In the genomic region with DNA sequence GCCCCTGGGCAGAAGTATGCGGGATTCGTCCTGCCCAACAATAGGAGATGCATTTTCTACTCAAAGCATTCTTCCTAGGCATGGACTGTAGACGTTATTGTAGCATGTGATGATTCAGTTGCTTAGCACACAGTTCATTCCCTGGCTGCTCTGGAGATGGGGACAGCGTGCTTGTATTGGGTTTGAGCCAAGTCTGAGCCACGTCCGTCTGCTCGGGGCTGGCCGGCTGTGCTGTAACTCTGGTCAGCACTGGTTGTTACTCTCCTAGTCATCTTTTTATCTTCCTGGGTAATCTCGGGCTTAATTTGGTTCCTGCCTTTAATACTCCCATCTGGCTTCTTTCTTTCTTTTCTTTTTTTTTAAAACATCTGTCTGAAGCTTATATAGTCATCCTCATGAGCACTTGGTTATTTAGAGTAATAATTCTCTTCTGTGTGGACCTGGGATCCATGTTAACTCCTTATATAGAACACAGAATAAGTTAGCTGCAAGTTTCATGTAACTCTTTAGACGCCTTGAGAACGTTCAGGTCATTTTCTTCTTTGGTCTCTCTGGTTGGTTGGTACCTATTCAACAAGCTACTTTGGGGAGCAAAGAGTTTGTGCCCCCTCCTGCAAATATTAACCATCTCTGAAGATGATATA, we compare ENCODE assay signal across 9 cellular contexts.
DNase-seq lines count a peak whose midpoint lies in the region; ATAC-seq, FAIRE-seq and TF ChIP-seq lines count a peak whose summit lies in the region.
"Had no signal": no experiment of that assay in that cellular context is flagged by ENCODE, and none has a peak within 500 bp of the region (broad histone marks: within the 10 kb centered on the region; RNA-seq: fewer than 3 reads in every experiment).

No MANE protein-coding gene starts in this region.

- no peaks in the 10 kb centered on the region for H3K36me3 Mint-ChIP-seq in H9 (ENCODE audit: insufficient read depth in 1 of 3, low read depth in 3 of 3)

- intact Hi-C loops in pancreas (cut with DNase I) (no loop called here), spleen (cut with DNase I; ENCODE audit: low total_unique reads) (no loop called here)

- H3K4me1 ChIP-seq in DND-41 (ENCODE audit: insufficient read depth, low read length) (no peaks in the 10 kb centered on the region), pancreas (no peaks in the 10 kb centered on the region), spleen (no peaks in the 10 kb centered on the region), H9 (ENCODE audit: insufficient read depth, low read length) (no peaks in the 10 kb centered on the region; the same call in 1 of the 2 replicates)

- H4K8ac ChIP-seq in H9 (replicated peaks; ENCODE audit: insufficient read length, low read depth, low read length), result no peak overlapping the region

- H2BK120ac ChIP-seq in H9 (ENCODE audit: low read depth, low read length, poor library complexity, severe bottlenecking), result no peak overlapping the region

- no peak for FAIRE-seq in pancreas (lab: Jason Lieb, UNC)
- FAIRE-seq: GM18507 had no signal

- no peak overlapping the region for H4K5ac ChIP-seq in H9 (ENCODE audit: insufficient read length, low read depth, low read length)

- no peaks in the 10 kb centered on the region for H3K27me3 ChIP-seq in DND-41 (ENCODE audit: insufficient read depth, low read length, poor library complexity)
- H3K27me3 ChIP-seq in pancreas, result no peaks in the 10 kb centered on the region
- no peaks in the 10 kb centered on the region for H3K27me3 ChIP-seq in spleen (replicated peaks in 1 of 7)
- no peaks in the 10 kb centered on the region for H3K27me3 ChIP-seq in H9 (ENCODE audit: insufficient read depth, low read length)

- no peak for DNase-seq in DND-41
- peak; percentile 99 for DNase-seq in RPMI7951 (ENCODE audit: low read depth)
- peak; percentile 100 for DNase-seq in fibroblast of villous mesenchyme (ENCODE audit: low read depth)
- DNase-seq in pancreas, result peak in 3 of 6 donors; percentile 30 to 53 (median 39)
- DNase-seq in spleen, result no peak
- DNase-seq in H9, result no peak
- no peak for DNase-seq in activated CD8-positive, alpha-beta memory T cell treated with anti-CD3 and anti-CD28 coated beads, Interleukin-2, amount 50 U/mL, for 48 hours

- H3K56ac ChIP-seq in H9 (ENCODE audit: insufficient read length, low read depth, low read length), result no peak overlapping the region

- no peak overlapping the region for H3K9ac ChIP-seq in DND-41 (ENCODE audit: low read depth, low read length)
- no peak overlapping the region for H3K9ac ChIP-seq in H9 (ENCODE audit: extremely low read depth, insufficient read length, low read length)

- H2AFZ ChIP-seq in DND-41 (ENCODE audit: low read depth, low read length), result no peak overlapping the region
- no peak overlapping the region for H2AFZ ChIP-seq in H9 (ENCODE audit: low read length)

- H2BK12ac ChIP-seq in H9 (ENCODE audit: insufficient read length, low read depth, low read length), result no peak overlapping the region

- H3K27ac ChIP-seq in DND-41 (ENCODE audit: low read length), result no peak overlapping the region
- peak overlapping the region in 1 of 4 donors; percentile 33 for H3K27ac ChIP-seq in pancreas
- no peak overlapping the region for H3K27ac ChIP-seq in spleen
- H3K27ac ChIP-seq in H9 (ENCODE audit: insufficient read length, low read depth, low read length), result no peak overlapping the region

- H3T11ph ChIP-seq in H9 (ENCODE audit: low read length), result no peak overlapping the region

- no peaks in the 10 kb centered on the region for H3K9me3 Mint-ChIP-seq in H9

- H3K36me3 ChIP-seq in DND-41 (ENCODE audit: insufficient read depth, low read length) (peaks cover 8% of the 10 kb centered on the region; the same call in 1 of the 2 replicates), pancreas (no peaks in the 10 kb centered on the region), spleen (no peaks in the 10 kb centered on the region)

- H3K4me2 ChIP-seq in DND-41 (ENCODE audit: insufficient read depth, low read length) (no peak overlapping the region), H9 (ENCODE audit: insufficient read depth, insufficient read length, low read length) (no peak overlapping the region)

- H3K4me3 ChIP-seq in DND-41 (ENCODE audit: low read depth in 1 of 2, low read length in 2 of 2) (no peak overlapping the region), fibroblast of villous mesenchyme (ENCODE audit: low read depth, low read length) (no peak overlapping the region), pancreas (no peak overlapping the region), spleen (no peak overlapping the region)

- H3K4me3 Mint-ChIP-seq in H9, result no peak overlapping the region

- H3K18ac ChIP-seq in H9 (ENCODE audit: insufficient read length, low read depth, low read length), result no peak overlapping the region

- no peaks in the 10 kb centered on the region for H4K20me1 ChIP-seq in DND-41 (ENCODE audit: insufficient read depth, low read length)
- H4K20me1 ChIP-seq in H9 (ENCODE audit: control insufficient read depth, insufficient read depth, insufficient read length), result no peaks in the 10 kb centered on the region

- no peak overlapping the region for H3K14ac ChIP-seq in H9 (ENCODE audit: insufficient read depth, low read length)

- H2BK15ac ChIP-seq in H9 (ENCODE audit: low read depth, low read length), result no peak overlapping the region

- H3K79me2 ChIP-seq in DND-41 (ENCODE audit: insufficient read depth, low read length) (no peaks in the 10 kb centered on the region), H9 (ENCODE audit: insufficient read depth, low read length) (no peaks in the 10 kb centered on the region)

- no peak overlapping the region for H2AK5ac ChIP-seq in H9 (ENCODE audit: insufficient read length, low read length)

- H3K27ac Mint-ChIP-seq in H9, result no peak overlapping the region; a peak in 1 of 7 replicates

- H3K9me3 ChIP-seq in DND-41 (ENCODE audit: insufficient read depth, low read length, severe bottlenecking), result no peaks in the 10 kb centered on the region
- no peaks in the 10 kb centered on the region for H3K9me3 ChIP-seq in pancreas
- no peaks in the 10 kb centered on the region for H3K9me3 ChIP-seq in spleen
- H3K9me3 ChIP-seq in H9 (ENCODE audit: control insufficient read depth, low read depth, low read length), result no peaks in the 10 kb centered on the region

- H2BK5ac ChIP-seq in H9 (ENCODE audit: insufficient read length, low read length), result no peak overlapping the region

- H2BK20ac ChIP-seq in H9 (ENCODE audit: low read depth, low read length, poor library complexity, severe bottlenecking), result no peak overlapping the region

- H4K91ac ChIP-seq in H9 (ENCODE audit: insufficient read length, low read depth, low read length), result no peak overlapping the region

- no peaks in the 10 kb centered on the region for H3K27me3 Mint-ChIP-seq in H9 (ENCODE audit: low read depth)

- ATAC-seq in DND-41 (ENCODE audit: insufficient read depth, low read depth) (peak; percentile 31; the same call in 1 of the 3 replicates), pancreas (peak; percentile 67 to 97 (median 91)), HG03439 (IDR thresholded peaks at IDR 0.05; ENCODE audit: unreplicated experiment) (no peak)

- H3K4ac ChIP-seq in H9 (ENCODE audit: low read depth, low read length), result no peak overlapping the region

- H3K23ac ChIP-seq in H9 (ENCODE audit: insufficient read length, low read depth, low read length), result no peak overlapping the region

- no peak for TF ChIP-seq POLR2A in spleen (IDR thresholded peaks at IDR 0.05)

- TF ChIP-seq CTCF in DND-41 (IDR thresholded peaks at IDR 0.05; ENCODE audit: borderline replicate concordance, extremely low read depth, low read length, poor library complexity, severe bottlenecking) (no peak), fibroblast of villous mesenchyme (IDR thresholded peaks at IDR 0.05; ENCODE audit: insufficient read depth, low read depth, low read length) (no peak), pancreas (IDR thresholded peaks at IDR 0.05) (no peak), spleen (IDR thresholded peaks at IDR 0.05 in 8 of 11, conservative IDR thresholded peaks at IDR 0.05 in 3 of 11) (no peak), H9 (conservative IDR thresholded peaks at IDR 0.05) (no peak)

- H3K23me2 ChIP-seq in H9 (ENCODE audit: insufficient read length, low read depth, low read length, poor library complexity, severe bottlenecking), result no peaks in the 10 kb centered on the region

- WGBS in pancreas, 2 donors, result 22 to 24% methylated on average over 11 of the region's 11 CpGs
- 59 to 71% (median 66%) methylated on average over 11 of the region's 11 CpGs for WGBS in spleen, 5 donors
- WGBS in H9 (ENCODE audit: extremely low coverage, insufficient read length, low lambda C conversion rate), result no CpG with 5 or more reads among the region's 11 CpGs

- H3K79me1 ChIP-seq in H9 (ENCODE audit: insufficient read depth, low read depth, low read length, poor library complexity, severe bottlenecking), result no peaks in the 10 kb centered on the region

- H3K4me1 Mint-ChIP-seq in H9, result peaks cover 0 to 11% of the 10 kb centered on the region in 2 experiments; a peak in 3 of 4 replicates

Comparison
In these comparisons a context has a peak if more than half of its experiments do, and no peak if none do; other contexts are left out.
1. DNase-seq: peak in RPMI7951 (single experiment) and fibroblast of villous mesenchyme (single experiment); none in DND-41 (single experiment), spleen (single experiment), H9 (single experiment) and activated CD8-positive, alpha-beta memory T cell treated with anti-CD3 and anti-CD28 coated beads, Interleukin-2, amount 50 U/mL, for 48 hours (single experiment).